ENCODE assay signal across 1 cellular context in the genomic region with DNA sequence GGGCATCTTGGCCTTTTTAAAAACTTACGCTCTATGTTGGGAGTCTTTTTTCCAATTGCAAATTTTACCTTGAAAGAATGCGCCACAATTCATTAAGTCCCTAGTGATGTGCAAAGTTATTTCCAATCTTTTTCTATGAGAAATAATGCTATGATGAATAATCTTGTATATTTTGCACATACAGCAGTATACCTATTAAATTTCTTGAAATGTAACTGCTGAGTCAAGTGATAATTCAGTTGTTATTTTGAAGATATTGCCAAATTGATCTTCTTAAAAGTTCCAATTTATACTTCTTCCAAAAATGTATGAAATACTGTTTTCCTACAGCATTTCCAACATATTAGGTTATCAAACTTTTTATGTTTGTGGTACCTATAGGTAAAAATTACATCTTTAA.
TF ChIP-seq lines count a peak whose summit lies in the region.

No MANE protein-coding gene starts in this region.

TF ChIP-seq in IMR-90, 13 proteins besides CTCF, POLR2A, EP300 and RAD21 (continued from another document):
- TF ChIP-seq, protein P1, sequence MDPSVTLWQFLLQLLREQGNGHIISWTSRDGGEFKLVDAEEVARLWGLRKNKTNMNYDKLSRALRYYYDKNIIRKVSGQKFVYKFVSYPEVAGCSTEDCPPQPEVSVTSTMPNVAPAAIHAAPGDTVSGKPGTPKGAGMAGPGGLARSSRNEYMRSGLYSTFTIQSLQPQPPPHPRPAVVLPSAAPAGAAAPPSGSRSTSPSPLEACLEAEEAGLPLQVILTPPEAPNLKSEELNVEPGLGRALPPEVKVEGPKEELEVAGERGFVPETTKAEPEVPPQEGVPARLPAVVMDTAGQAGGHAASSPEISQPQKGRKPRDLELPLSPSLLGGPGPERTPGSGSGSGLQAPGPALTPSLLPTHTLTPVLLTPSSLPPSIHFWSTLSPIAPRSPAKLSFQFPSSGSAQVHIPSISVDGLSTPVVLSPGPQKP (IDR thresholded peaks at IDR 0.05; ENCODE audit: borderline replicate concordance, low read depth, low read length): no peak
TF ChIP-seq in IMR-90: peak in this region for 1.
